1 cellular context compared by ENCODE assay signal in genomic region chr9:74942801-74943200, GRCh38.
A peak's percentile ranks its signal among the peaks of the same experiment; 100 is the strongest.
TF ChIP-seq lines count a peak whose summit lies in the region.

No MANE protein-coding gene starts in this region.

TF ChIP-seq in HepG2, 621 proteins besides CTCF, POLR2A, EP300 and RAD21:
- no peak for TF ChIP-seq ZNF570 (CRISPR knock-in tag; IDR thresholded peaks at IDR 0.05; ENCODE audit: borderline replicate concordance)
- TF ChIP-seq FOSL2 (CRISPR knock-in tag; IDR thresholded peaks at IDR 0.05), result peak; percentile 51
